ENCODE assay signal across 25 cellular contexts in the genomic region with DNA sequence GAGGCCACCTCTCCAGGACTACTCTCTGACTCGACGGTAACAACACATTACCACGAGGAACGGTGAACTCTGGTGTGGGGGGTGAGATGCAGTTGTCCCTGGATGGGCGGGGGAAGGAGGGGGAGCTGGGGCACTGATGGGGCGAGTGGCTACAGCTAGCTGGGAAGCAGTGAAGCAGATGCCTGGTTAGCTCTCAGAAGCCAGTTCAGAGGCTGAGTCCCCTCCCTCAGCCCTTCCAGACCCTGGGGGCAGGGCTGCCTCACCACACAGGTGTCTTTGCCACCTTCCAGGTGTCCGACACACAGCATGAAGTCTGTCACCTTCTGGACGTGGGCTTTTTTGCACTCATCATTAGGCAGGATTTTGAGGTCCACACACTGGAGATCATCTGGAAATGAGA. TPM values are rescaled to one million over a fixed set of nuclear protein-coding genes. Genes with fewer than 3 reads are reported as not detected.
A peak's percentile ranks its signal among the peaks of the same experiment; 100 is the strongest.
DNase-seq lines count a peak whose midpoint lies in the region; ATAC-seq and TF ChIP-seq lines count a peak whose summit lies in the region.
"Had no signal": no experiment of that assay in that cellular context is flagged by ENCODE, and none has a peak within 500 bp of the region (broad histone marks: within the 10 kb centered on the region; RNA-seq: fewer than 3 reads in every experiment).

No MANE protein-coding gene starts in this region.

- H3K9me3 Mint-ChIP-seq in activated CD4-positive, alpha-beta T cell treated with anti-CD3 and anti-CD28 coated beads, Interleukin-2, amount 10 ng/mL, durations not matched to agents 24 days and 14 days, result peaks cover 3% of the 10 kb centered on the region
- no peaks in the 10 kb centered on the region for H3K9me3 Mint-ChIP-seq in endodermal cell
- H3K9me3 Mint-ChIP-seq in stimulated activated naive B cell treated with anti-CD40 and anti-IgM and Interleukin-4, amounts not matched to agents 10 μg/mL and 1 μg/mL and 100 μg/mL, for 72 hours, result peaks cover 4% of the 10 kb centered on the region in 2 donors

- H3K4me1 ChIP-seq in OCI-LY3 (ENCODE audit: low read length) (peaks cover 45% of the 10 kb centered on the region), endodermal cell (ENCODE audit: control insufficient read depth, insufficient read depth, low read length) (no peaks in the 10 kb centered on the region)
- H3K4me1 ChIP-seq: SJSA1 had no signal

- H3K27ac Mint-ChIP-seq in activated CD4-positive, alpha-beta T cell treated with anti-CD3 and anti-CD28 coated beads, Interleukin-2, amount 10 ng/mL, durations not matched to agents 24 days and 14 days, result no peak overlapping the region
- no peak overlapping the region for H3K27ac Mint-ChIP-seq in endodermal cell
- no peak overlapping the region for H3K27ac Mint-ChIP-seq in stimulated activated naive B cell treated with anti-CD40 and anti-IgM and Interleukin-4, amounts not matched to agents 10 μg/mL and 1 μg/mL and 100 μg/mL, for 72 hours

- no peak overlapping the region for H2AFZ ChIP-seq in OCI-LY3 (ENCODE audit: low read depth, low read length)

- peaks cover 3% of the 10 kb centered on the region for H3K36me3 Mint-ChIP-seq in activated CD4-positive, alpha-beta T cell treated with anti-CD3 and anti-CD28 coated beads, Interleukin-2, amount 10 ng/mL, durations not matched to agents 24 days and 14 days (ENCODE audit: low read depth)
- no peaks in the 10 kb centered on the region for H3K36me3 Mint-ChIP-seq in endodermal cell (ENCODE audit: low read depth)
- H3K36me3 Mint-ChIP-seq in stimulated activated naive B cell treated with anti-CD40 and anti-IgM and Interleukin-4, amounts not matched to agents 10 μg/mL and 1 μg/mL and 100 μg/mL, for 72 hours, result peaks cover 7 to 13% of the 10 kb centered on the region in 2 donors
- H3K36me3 Mint-ChIP-seq: CD4-positive, CD25-positive, alpha-beta regulatory T cell had no signal

- ATAC-seq in stimulated activated naive B cell treated with anti-CD40 and anti-IgM and Interleukin-4, amounts not matched to agents 10 μg/mL and 1 μg/mL and 100 μg/mL, for 72 hours (replicated peaks), result no peak
- no peak for ATAC-seq in HG02852 (IDR thresholded peaks at IDR 0.05; ENCODE audit: unreplicated experiment)
- ATAC-seq: heart left ventricle, PC-3 had no signal

- peak overlapping the region; percentile 66 for H3K4me3 Mint-ChIP-seq in activated CD4-positive, alpha-beta T cell treated with anti-CD3 and anti-CD28 coated beads, Interleukin-2, amount 10 ng/mL, durations not matched to agents 24 days and 14 days
- H3K4me3 Mint-ChIP-seq in endodermal cell, result no peak overlapping the region
- peak overlapping the region; percentile 81 to 89 for H3K4me3 Mint-ChIP-seq in stimulated activated naive B cell treated with anti-CD40 and anti-IgM and Interleukin-4, amounts not matched to agents 10 μg/mL and 1 μg/mL and 100 μg/mL, for 72 hours

- no peaks in the 10 kb centered on the region for H3K79me2 ChIP-seq in OCI-LY3 (ENCODE audit: low read length)

- H3K27me3 Mint-ChIP-seq in activated CD4-positive, alpha-beta T cell treated with anti-CD3 and anti-CD28 coated beads, Interleukin-2, amount 10 ng/mL, durations not matched to agents 24 days and 14 days, result peaks cover 38% of the 10 kb centered on the region
- H3K27me3 Mint-ChIP-seq in endodermal cell (ENCODE audit: insufficient read depth), result peaks cover 95% of the 10 kb centered on the region
- peaks cover 57 to 71% of the 10 kb centered on the region in 2 donors for H3K27me3 Mint-ChIP-seq in stimulated activated naive B cell treated with anti-CD40 and anti-IgM and Interleukin-4, amounts not matched to agents 10 μg/mL and 1 μg/mL and 100 μg/mL, for 72 hours

- H3K27ac ChIP-seq in OCI-LY3 (ENCODE audit: low read length), result no peak overlapping the region
- no peak overlapping the region for H3K27ac ChIP-seq in endodermal cell (ENCODE audit: low read depth, low read length)
- H3K27ac ChIP-seq: heart left ventricle, SJSA1, upper lobe of left lung had no signal

- no peak for TF ChIP-seq CTCF in OCI-LY3 (IDR thresholded peaks at IDR 0.05; ENCODE audit: low read depth, low read length)
- no peak for TF ChIP-seq CTCF in endodermal cell (conservative IDR thresholded peaks at IDR 0.05)

- no peaks in the 10 kb centered on the region for H4K20me1 ChIP-seq in OCI-LY3 (ENCODE audit: insufficient read depth, low read length)

- H3K4me3 ChIP-seq in OCI-LY3 (ENCODE audit: low read length) (peak overlapping the region; percentile 79), endodermal cell (ENCODE audit: low read length) (no peak overlapping the region)
- H3K4me3 ChIP-seq: SJSA1, upper lobe of left lung had no signal

- DNase-seq in activated CD4-positive, alpha-beta T cell treated with anti-CD3 and anti-CD28 coated beads, Interleukin-2, amount 10 ng/mL, durations not matched to agents 24 days and 14 days, result no peak
- no peak for DNase-seq in activated CD4-positive, alpha-beta T cell treated with anti-CD3 and anti-CD28 coated beads, Interleukin-2, amount 50 U/mL, for 4 hours
- peak; percentile 62 for DNase-seq in endodermal cell
- DNase-seq in stimulated activated naive B cell treated with anti-CD40 and anti-IgM and Interleukin-4, amounts not matched to agents 10 μg/mL and 1 μg/mL and 100 μg/mL, for 72 hours, result no peak
- no peak for DNase-seq in activated T-cell treated with anti-CD3 and anti-CD28 coated beads for 4 hours
- DNase-seq in COLO829 (ENCODE audit: low spot score), result no peak
- DNase-seq: activated CD4-positive, alpha-beta T cell treated with anti-CD3 and anti-CD28 coated beads for 4 hours; activated naive CD4-positive, alpha-beta T cell; CD4-positive, CD25-positive, alpha-beta regulatory T cell; DND-41; heart left ventricle; Kasumi-1; kidney glomerular epithelial cell; NCI-H1105 treated with DMSO at 0.1 percent for 48 hours; NCI-H2171 treated with DMSO at 0.1 percent for 48 hours; PC-3; stimulated activated naive CD4-positive, alpha-beta T cell treated with Interleukin-2 at 50 U/mL for 16 hours; upper lobe of left lung had no signal

- 62 to 72% methylated on average over 4 to 8 of the region's 8 CpGs for WGBS in endodermal cell (ENCODE audit: insufficient coverage in 1 of 2, insufficient read length in 1 of 2), 2 experiments

- H3K36me3 ChIP-seq in OCI-LY3 (replicated peaks; ENCODE audit: low read depth, low read length) (no peaks in the 10 kb centered on the region), endodermal cell (ENCODE audit: control insufficient read depth, insufficient read depth, low read length) (no peaks in the 10 kb centered on the region)
- H3K36me3 ChIP-seq: heart left ventricle, SJSA1, upper lobe of left lung had no signal

- peaks cover 35% of the 10 kb centered on the region for H3K4me1 Mint-ChIP-seq in activated CD4-positive, alpha-beta T cell treated with anti-CD3 and anti-CD28 coated beads, Interleukin-2, amount 10 ng/mL, durations not matched to agents 24 days and 14 days
- peaks cover 20% of the 10 kb centered on the region for H3K4me1 Mint-ChIP-seq in endodermal cell
- H3K4me1 Mint-ChIP-seq in stimulated activated naive B cell treated with anti-CD40 and anti-IgM and Interleukin-4, amounts not matched to agents 10 μg/mL and 1 μg/mL and 100 μg/mL, for 72 hours, result peaks cover 62 to 69% of the 10 kb centered on the region in 2 donors

- intact Hi-C loops in activated CD4-positive, alpha-beta T cell treated with anti-CD3 and anti-CD28 coated beads, Interleukin-2, amount 10 ng/mL, durations not matched to agents 24 days and 14 days (cut with micrococcal nuclease), result no loop called here

- H3K27me3 ChIP-seq in OCI-LY3 (ENCODE audit: low read depth, low read length) (peaks cover 48% of the 10 kb centered on the region), endodermal cell (ENCODE audit: control insufficient read depth, insufficient read depth, low read length, poor library complexity, severe bottlenecking) (peaks cover 58% of the 10 kb centered on the region)

- H3K4me2 ChIP-seq in OCI-LY3 (ENCODE audit: low read length), result peak overlapping the region; percentile 94

- H3K9me3 ChIP-seq in OCI-LY3 (ENCODE audit: insufficient read depth, low read length) (no peaks in the 10 kb centered on the region), endodermal cell (ENCODE audit: control insufficient read depth, low read length) (no peaks in the 10 kb centered on the region)
- H3K9me3 ChIP-seq: heart left ventricle, SJSA1, upper lobe of left lung had no signal

- H3K9ac ChIP-seq in OCI-LY3 (ENCODE audit: low read length), result peak overlapping the region; percentile 59; the same call in 1 of the 2 replicates
- no peak overlapping the region for H3K9ac ChIP-seq in endodermal cell (ENCODE audit: extremely low read depth, low read length, poor library complexity, severe bottlenecking)

RNA-seq across cellular contexts. Expression of a gene that starts 4.0 kb away (rescaled TPM):
- total RNA-seq in activated CD4-positive, alpha-beta T cell treated with anti-CD3 and anti-CD28 coated beads, Interleukin-2, amount 10 ng/mL, durations not matched to agents 24 days and 14 days, result 3.0 TPM in 2 replicates
- under 1 TPM; 0.75 to 0.82 TPM for total RNA-seq in endodermal cell
- polyA plus RNA-seq in endodermal cell (2013, experiment 1 of 2), result 0.36 TPM
- not detected for polyA plus RNA-seq in endodermal cell (2013, experiment 2 of 2)
- total RNA-seq: astrocyte, chondrocyte, PC-3, SJSA1 had no signal

RNA-seq across cellular contexts. Expression of a gene that starts 13.7 kb away (rescaled TPM):
- not detected in 2 replicates for total RNA-seq in activated CD4-positive, alpha-beta T cell treated with anti-CD3 and anti-CD28 coated beads, Interleukin-2, amount 10 ng/mL, durations not matched to agents 24 days and 14 days
- not detected for total RNA-seq in endodermal cell
- polyA plus RNA-seq in endodermal cell (2013, experiment 1 of 2), result not detected
- polyA plus RNA-seq in endodermal cell (2013, experiment 2 of 2), result not detected
- total RNA-seq: astrocyte; CD4-positive, CD25-positive, alpha-beta regulatory T cell; chondrocyte; heart left ventricle; mesenteric fat pad; neural crest cell; SJSA1; upper lobe of left lung had no signal
- polyA plus RNA-seq: CD4-positive, CD25-positive, alpha-beta regulatory T cell; heart left ventricle had no signal

RNA-seq across cellular contexts. Expression of a gene that starts 29.4 kb away (rescaled TPM):
- total RNA-seq in activated CD4-positive, alpha-beta T cell treated with anti-CD3 and anti-CD28 coated beads, Interleukin-2, amount 10 ng/mL, durations not matched to agents 24 days and 14 days, result not detected in 2 replicates
- not detected for total RNA-seq in endodermal cell
- not detected for polyA plus RNA-seq in endodermal cell (2013, experiment 1 of 2)
- polyA plus RNA-seq in endodermal cell (2013, experiment 2 of 2), result not detected
- total RNA-seq: astrocyte; CD4-positive, CD25-positive, alpha-beta regulatory T cell; chondrocyte; heart left ventricle; mesenteric fat pad; neural crest cell; PC-3; SJSA1; upper lobe of left lung had no signal
- polyA plus RNA-seq: CD4-positive, CD25-positive, alpha-beta regulatory T cell; heart left ventricle had no signal

RNA-seq across cellular contexts. Expression of a gene that starts 35.1 kb away (rescaled TPM):
- total RNA-seq in activated CD4-positive, alpha-beta T cell treated with anti-CD3 and anti-CD28 coated beads, Interleukin-2, amount 10 ng/mL, durations not matched to agents 24 days and 14 days, result not detected in 2 replicates
- total RNA-seq in endodermal cell, result not detected
- not detected for polyA plus RNA-seq in endodermal cell (2013, experiment 1 of 2)
- not detected for polyA plus RNA-seq in endodermal cell (2013, experiment 2 of 2)
- total RNA-seq: astrocyte; CD4-positive, CD25-positive, alpha-beta regulatory T cell; chondrocyte; heart left ventricle; mesenteric fat pad; neural crest cell; PC-3; SJSA1 had no signal
- polyA plus RNA-seq: CD4-positive, CD25-positive, alpha-beta regulatory T cell; heart left ventricle had no signal

RNA-seq across cellular contexts. Expression of a gene that starts 49.4 kb away (rescaled TPM):
- not detected in 2 replicates for total RNA-seq in activated CD4-positive, alpha-beta T cell treated with anti-CD3 and anti-CD28 coated beads, Interleukin-2, amount 10 ng/mL, durations not matched to agents 24 days and 14 days
- not detected for total RNA-seq in endodermal cell
- not detected for polyA plus RNA-seq in endodermal cell (2013, experiment 1 of 2)
- polyA plus RNA-seq in endodermal cell (2013, experiment 2 of 2), result not detected
- total RNA-seq: astrocyte; CD4-positive, CD25-positive, alpha-beta regulatory T cell; chondrocyte; heart left ventricle; mesenteric fat pad; neural crest cell; PC-3; SJSA1; upper lobe of left lung had no signal
- polyA plus RNA-seq: CD4-positive, CD25-positive, alpha-beta regulatory T cell; heart left ventricle had no signal
